In the genomic region with DNA sequence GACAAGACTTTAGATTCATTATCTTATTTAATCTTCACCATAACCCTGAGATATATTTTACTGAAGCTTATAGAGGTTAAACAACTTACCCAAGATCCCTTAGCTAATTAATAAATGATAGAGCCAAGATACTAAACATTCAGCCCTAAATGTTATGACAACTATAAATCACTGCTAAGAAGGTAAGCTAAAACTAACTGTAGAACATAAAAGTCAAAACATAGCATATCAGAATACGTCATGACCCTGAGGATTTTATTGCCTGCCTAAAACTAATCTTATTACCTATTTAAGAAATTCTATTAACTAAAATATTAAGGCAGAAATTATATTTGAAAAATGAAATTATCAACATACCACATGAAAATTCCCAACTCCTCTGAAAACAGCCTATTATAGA, we compare ENCODE assay signal across 8 cellular contexts.
"Had no signal": no experiment of that assay in that cellular context is flagged by ENCODE, and none has a peak within 500 bp of the region (broad histone marks: within the 10 kb centered on the region; RNA-seq: fewer than 3 reads in every experiment).

No MANE protein-coding gene starts in this region.

- DNase-seq: IMR-90, KBM-7, KG1 had no signal

- H3K9ac ChIP-seq: KMS-11 had no signal

- H3K27ac ChIP-seq: HL-60, KMS-11 had no signal

- H3K4me2 ChIP-seq: KMS-11 had no signal

- H3K27ac Mint-ChIP-seq: IgD-negative memory B cell had no signal

- ATAC-seq: HepG2, K562 had no signal

- H3K4me3 ChIP-seq: K562 had no signal

- H3K9me3 Mint-ChIP-seq: IgD-negative memory B cell had no signal

- H3K4me3 Mint-ChIP-seq: IgD-negative memory B cell had no signal

- H3K27me3 Mint-ChIP-seq: IgD-negative memory B cell had no signal
